18 cellular contexts compared by ENCODE assay signal in the genomic region with DNA sequence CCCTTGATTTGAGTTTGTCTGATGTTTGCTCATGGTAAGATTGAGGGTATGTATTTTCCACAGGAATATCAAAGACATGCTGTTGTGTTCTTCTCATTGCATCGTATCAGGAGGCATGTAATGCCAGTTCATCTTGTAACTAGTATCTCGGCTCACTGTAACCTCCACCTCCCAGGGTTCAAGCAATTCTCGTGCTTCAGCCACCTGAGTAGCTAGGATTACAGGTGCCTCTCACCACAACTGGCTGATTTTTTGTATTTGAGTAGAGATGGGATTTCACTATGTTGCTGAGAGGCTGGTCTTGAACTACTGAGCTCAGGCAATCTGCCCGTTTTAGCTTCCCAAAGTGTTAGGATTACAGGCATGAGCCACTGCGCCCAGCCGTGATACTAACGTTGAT.
A peak's percentile ranks its signal among the peaks of the same experiment; 100 is the strongest.
DNase-seq lines count a peak whose midpoint lies in the region; ATAC-seq and TF ChIP-seq lines count a peak whose summit lies in the region.
"Had no signal": no experiment of that assay in that cellular context is flagged by ENCODE, and none has a peak within 500 bp of the region (broad histone marks: within the 10 kb centered on the region; RNA-seq: fewer than 3 reads in every experiment).

No MANE protein-coding gene starts in this region.

- peaks cover 11% of the 10 kb centered on the region for H3K36me3 ChIP-seq in CD8-positive, alpha-beta memory T cell (ENCODE audit: insufficient read depth, low read length)

- POLR2A ChIA-PET in activated CD8-positive, alpha-beta T cell treated with anti-CD3 and anti-CD28 coated beads for 36 hours (lab: Charles Lee): interaction anchor here (0.9 kb wide), 1 partner anchor 167 kb away, joined by 4 read pairs; no protein-coding TSS in a partner anchor
- POLR2A ChIA-PET in activated CD8-positive, alpha-beta T cell treated with anti-CD3 and anti-CD28 coated beads, Interleukin-2, amount 10 ng/mL, durations not matched to agents 7 days and 5 days (lab: Charles Lee): interaction anchor here (0.5 kb wide), 1 partner anchor 14 kb away, joined by 3 read pairs; no protein-coding TSS in a partner anchor
- POLR2A ChIA-PET in CD8-positive, alpha-beta memory T cell (lab: Charles Lee): no interaction called here

- no peak for DNase-seq in activated CD8-positive, alpha-beta T cell treated with anti-CD3 and anti-CD28 coated beads for 36 hours
- DNase-seq in activated CD8-positive, alpha-beta T cell treated with anti-CD3 and anti-CD28 coated beads, Interleukin-2, amount 10 ng/mL, durations not matched to agents 7 days and 5 days: no peak
- no peak for DNase-seq in CD8-positive, alpha-beta memory T cell
- no peak for DNase-seq in activated T-helper 1 cell treated with anti-CD3 and anti-CD28 coated beads, Interleukin-12 subunit alpha, Interleukin-12 subunit beta, Interleukin-2, Interleukin-4 antibody, amounts not matched to agents 30 ng/mL and 10 ng/mL and 1 ng/mL, durations not matched to agents 14 hours and 24 hours and 36 hours (ENCODE audit: low spot score)
- no peak for DNase-seq in stimulated activated naive B cell treated with anti-CD40 and anti-IgM and Interleukin-4, amounts not matched to agents 10 μg/mL and 1 μg/mL and 100 μg/mL, for 72 hours
- no peak for DNase-seq in SHP77 treated with DMSO at 0.1 percent for 48 hours (lab: John Stamatoyannopoulos, UW)
- DNase-seq: BE2C; C1 segment of cervical spinal cord; Calu3; CD4-positive, alpha-beta T cell; DMS79 treated with DMSO at 0.1 percent for 48 hours; GF-D8; GOT3; H7; HFFc6 had no signal

- peaks cover 86% of the 10 kb centered on the region for H3K36me3 Mint-ChIP-seq in activated CD8-positive, alpha-beta T cell treated with anti-CD3 and anti-CD28 coated beads for 36 hours (ENCODE audit: low read depth)
- H3K36me3 Mint-ChIP-seq in activated CD8-positive, alpha-beta T cell treated with anti-CD3 and anti-CD28 coated beads, Interleukin-2, amount 10 ng/mL, durations not matched to agents 7 days and 5 days (ENCODE audit: low read depth): peaks cover 90% of the 10 kb centered on the region
- peaks cover 17 to 75% (median 38%) of the 10 kb centered on the region in 3 donors for H3K36me3 Mint-ChIP-seq in CD8-positive, alpha-beta memory T cell
- peaks cover 77% of the 10 kb centered on the region for H3K36me3 Mint-ChIP-seq in activated T-helper 1 cell treated with anti-CD3 and anti-CD28 coated beads, Interleukin-12 subunit alpha, Interleukin-12 subunit beta, Interleukin-2, Interleukin-4 antibody, amounts not matched to agents 30 ng/mL and 10 ng/mL and 1 ng/mL, durations not matched to agents 14 hours and 24 hours and 36 hours (ENCODE audit: low read depth)
- peaks cover 87 to 91% of the 10 kb centered on the region in 2 donors for H3K36me3 Mint-ChIP-seq in stimulated activated naive B cell treated with anti-CD40 and anti-IgM and Interleukin-4, amounts not matched to agents 10 μg/mL and 1 μg/mL and 100 μg/mL, for 72 hours

- peaks cover 21% of the 10 kb centered on the region for H3K4me1 Mint-ChIP-seq in activated CD8-positive, alpha-beta T cell treated with anti-CD3 and anti-CD28 coated beads for 36 hours (ENCODE audit: low read depth)
- H3K4me1 Mint-ChIP-seq in activated CD8-positive, alpha-beta T cell treated with anti-CD3 and anti-CD28 coated beads, Interleukin-2, amount 10 ng/mL, durations not matched to agents 7 days and 5 days (ENCODE audit: low read depth): peaks cover 31% of the 10 kb centered on the region
- H3K4me1 Mint-ChIP-seq in CD8-positive, alpha-beta memory T cell: peaks cover 5 to 14% (median 14%) of the 10 kb centered on the region in 3 donors
- H3K4me1 Mint-ChIP-seq in activated T-helper 1 cell treated with anti-CD3 and anti-CD28 coated beads, Interleukin-12 subunit alpha, Interleukin-12 subunit beta, Interleukin-2, Interleukin-4 antibody, amounts not matched to agents 30 ng/mL and 10 ng/mL and 1 ng/mL, durations not matched to agents 14 hours and 24 hours and 36 hours (ENCODE audit: low read depth): peaks cover 67% of the 10 kb centered on the region
- H3K4me1 Mint-ChIP-seq in stimulated activated naive B cell treated with anti-CD40 and anti-IgM and Interleukin-4, amounts not matched to agents 10 μg/mL and 1 μg/mL and 100 μg/mL, for 72 hours: peaks cover 16 to 32% of the 10 kb centered on the region in 2 donors

- no peak overlapping the region for H3K4me3 Mint-ChIP-seq in activated CD8-positive, alpha-beta T cell treated with anti-CD3 and anti-CD28 coated beads for 36 hours
- H3K4me3 Mint-ChIP-seq in activated CD8-positive, alpha-beta T cell treated with anti-CD3 and anti-CD28 coated beads, Interleukin-2, amount 10 ng/mL, durations not matched to agents 7 days and 5 days: no peak overlapping the region
- H3K4me3 Mint-ChIP-seq in CD8-positive, alpha-beta memory T cell: no peak overlapping the region
- peak overlapping the region; percentile 50 for H3K4me3 Mint-ChIP-seq in activated T-helper 1 cell treated with anti-CD3 and anti-CD28 coated beads, Interleukin-12 subunit alpha, Interleukin-12 subunit beta, Interleukin-2, Interleukin-4 antibody, amounts not matched to agents 30 ng/mL and 10 ng/mL and 1 ng/mL, durations not matched to agents 14 hours and 24 hours and 36 hours
- no peak overlapping the region for H3K4me3 Mint-ChIP-seq in stimulated activated naive B cell treated with anti-CD40 and anti-IgM and Interleukin-4, amounts not matched to agents 10 μg/mL and 1 μg/mL and 100 μg/mL, for 72 hours
- H3K4me3 Mint-ChIP-seq: CD4-positive, alpha-beta T cell; HFFc6 had no signal

- no peaks in the 10 kb centered on the region for H3K27me3 Mint-ChIP-seq in activated CD8-positive, alpha-beta T cell treated with anti-CD3 and anti-CD28 coated beads for 36 hours
- no peaks in the 10 kb centered on the region for H3K27me3 Mint-ChIP-seq in activated CD8-positive, alpha-beta T cell treated with anti-CD3 and anti-CD28 coated beads, Interleukin-2, amount 10 ng/mL, durations not matched to agents 7 days and 5 days (ENCODE audit: low read depth)
- no peaks in the 10 kb centered on the region for H3K27me3 Mint-ChIP-seq in CD8-positive, alpha-beta memory T cell
- H3K27me3 Mint-ChIP-seq in activated T-helper 1 cell treated with anti-CD3 and anti-CD28 coated beads, Interleukin-12 subunit alpha, Interleukin-12 subunit beta, Interleukin-2, Interleukin-4 antibody, amounts not matched to agents 30 ng/mL and 10 ng/mL and 1 ng/mL, durations not matched to agents 14 hours and 24 hours and 36 hours (ENCODE audit: insufficient read depth): no peaks in the 10 kb centered on the region
- H3K27me3 Mint-ChIP-seq in stimulated activated naive B cell treated with anti-CD40 and anti-IgM and Interleukin-4, amounts not matched to agents 10 μg/mL and 1 μg/mL and 100 μg/mL, for 72 hours: no peaks in the 10 kb centered on the region
- H3K27me3 Mint-ChIP-seq: CD4-positive, alpha-beta T cell had no signal

- CTCF ChIA-PET in activated CD8-positive, alpha-beta T cell treated with anti-CD3 and anti-CD28 coated beads for 36 hours (lab: Charles Lee): interaction anchor here (2.4 kb wide), 1 partner anchor 105 kb away, joined by 9 read pairs; no protein-coding TSS in a partner anchor
- CTCF ChIA-PET in activated CD8-positive, alpha-beta T cell treated with anti-CD3 and anti-CD28 coated beads, Interleukin-2, amount 10 ng/mL, durations not matched to agents 7 days and 5 days (lab: Charles Lee): interaction anchor here (1.0 to 1.5 kb wide), 4 partner anchors 9 to 164 kb away, joined by 3 to 6 read pairs (median 3); no protein-coding TSS in a partner anchor
- CTCF ChIA-PET in CD8-positive, alpha-beta memory T cell (lab: Charles Lee): interaction anchor here (0.7 to 1.2 kb wide), 2 partner anchors 55 to 211 kb away, joined by 3 read pairs; no protein-coding TSS in a partner anchor

- H3K9me3 ChIP-seq in CD8-positive, alpha-beta memory T cell (ENCODE audit: low read length): no peaks in the 10 kb centered on the region
- H3K9me3 ChIP-seq: BE2C had no signal

- peaks cover 4% of the 10 kb centered on the region for H3K4me1 ChIP-seq in CD8-positive, alpha-beta memory T cell (ENCODE audit: insufficient read depth, low read length)
- H3K4me1 ChIP-seq: BE2C had no signal

- peak overlapping the region; percentile 28 for H3K27ac Mint-ChIP-seq in activated CD8-positive, alpha-beta T cell treated with anti-CD3 and anti-CD28 coated beads for 36 hours
- H3K27ac Mint-ChIP-seq in activated CD8-positive, alpha-beta T cell treated with anti-CD3 and anti-CD28 coated beads, Interleukin-2, amount 10 ng/mL, durations not matched to agents 7 days and 5 days: no peak overlapping the region
- H3K27ac Mint-ChIP-seq in CD8-positive, alpha-beta memory T cell: peak overlapping the region in 5 of 8 donors; percentile 18 to 79 (median 59)
- H3K27ac Mint-ChIP-seq in activated T-helper 1 cell treated with anti-CD3 and anti-CD28 coated beads, Interleukin-12 subunit alpha, Interleukin-12 subunit beta, Interleukin-2, Interleukin-4 antibody, amounts not matched to agents 30 ng/mL and 10 ng/mL and 1 ng/mL, durations not matched to agents 14 hours and 24 hours and 36 hours: no peak overlapping the region
- peak overlapping the region; percentile 56 for H3K27ac Mint-ChIP-seq in stimulated activated naive B cell treated with anti-CD40 and anti-IgM and Interleukin-4, amounts not matched to agents 10 μg/mL and 1 μg/mL and 100 μg/mL, for 72 hours
- H3K27ac Mint-ChIP-seq: CD4-positive, alpha-beta T cell; HFFc6 had no signal

- no peak for ATAC-seq in activated CD8-positive, alpha-beta T cell treated with anti-CD3 and anti-CD28 coated beads for 36 hours
- no peak for ATAC-seq in activated CD8-positive, alpha-beta T cell treated with anti-CD3 and anti-CD28 coated beads, Interleukin-2, amount 10 ng/mL, durations not matched to agents 7 days and 5 days
- no peak for ATAC-seq in stimulated activated naive B cell treated with anti-CD40 and anti-IgM and Interleukin-4, amounts not matched to agents 10 μg/mL and 1 μg/mL and 100 μg/mL, for 72 hours (replicated peaks)
- ATAC-seq in GM18873 (IDR thresholded peaks at IDR 0.05; ENCODE audit: low FRiP score, unreplicated experiment): no peak
- ATAC-seq: HCT116 had no signal

- intact Hi-C loops in activated CD8-positive, alpha-beta T cell treated with anti-CD3 and anti-CD28 coated beads for 36 hours (cut with micrococcal nuclease): no loop called here
- intact Hi-C loops in activated T-helper 1 cell treated with anti-CD3 and anti-CD28 coated beads, Interleukin-12 subunit alpha, Interleukin-12 subunit beta, Interleukin-2, Interleukin-4 antibody, amounts not matched to agents 30 ng/mL and 10 ng/mL and 1 ng/mL, durations not matched to agents 14 hours and 24 hours and 36 hours (cut with micrococcal nuclease): no loop called here

- no peak overlapping the region for H3K4me3 ChIP-seq in CD8-positive, alpha-beta memory T cell (ENCODE audit: low read length)

- no peak for TF ChIP-seq CTCF in activated CD8-positive, alpha-beta T cell treated with anti-CD3 and anti-CD28 coated beads for 36 hours (IDR thresholded peaks at IDR 0.05)

- H3K27me3 ChIP-seq in CD8-positive, alpha-beta memory T cell (ENCODE audit: insufficient read depth, low read length, poor library complexity, severe bottlenecking): no peaks in the 10 kb centered on the region
- H3K27me3 ChIP-seq: BE2C had no signal

- H3K27ac ChIP-seq in CD8-positive, alpha-beta memory T cell (ENCODE audit: low read depth, low read length): peak overlapping the region; percentile 46
- H3K27ac ChIP-seq: HL-60 had no signal

- H3K9me3 Mint-ChIP-seq in activated CD8-positive, alpha-beta T cell treated with anti-CD3 and anti-CD28 coated beads for 36 hours: peaks cover 10% of the 10 kb centered on the region
- peaks cover 23% of the 10 kb centered on the region for H3K9me3 Mint-ChIP-seq in activated CD8-positive, alpha-beta T cell treated with anti-CD3 and anti-CD28 coated beads, Interleukin-2, amount 10 ng/mL, durations not matched to agents 7 days and 5 days (ENCODE audit: insufficient read depth)
- H3K9me3 Mint-ChIP-seq in CD8-positive, alpha-beta memory T cell: peaks cover 0 to 8% (median 0%) of the 10 kb centered on the region in 5 donors
- peaks cover 23% of the 10 kb centered on the region for H3K9me3 Mint-ChIP-seq in activated T-helper 1 cell treated with anti-CD3 and anti-CD28 coated beads, Interleukin-12 subunit alpha, Interleukin-12 subunit beta, Interleukin-2, Interleukin-4 antibody, amounts not matched to agents 30 ng/mL and 10 ng/mL and 1 ng/mL, durations not matched to agents 14 hours and 24 hours and 36 hours
- H3K9me3 Mint-ChIP-seq in stimulated activated naive B cell treated with anti-CD40 and anti-IgM and Interleukin-4, amounts not matched to agents 10 μg/mL and 1 μg/mL and 100 μg/mL, for 72 hours: no peaks in the 10 kb centered on the region

Comparison
In these comparisons a context has a peak if more than half of its experiments do, and no peak if none do; other contexts are left out.
1. H3K27ac Mint-ChIP-seq: peak in activated CD8-positive, alpha-beta T cell treated with anti-CD3 and anti-CD28 coated beads for 36 hours (single experiment), CD8-positive, alpha-beta memory T cell (5 of 8) and stimulated activated naive B cell treated with anti-CD40 and anti-IgM and Interleukin-4, amounts not matched to agents 10 μg/mL and 1 μg/mL and 100 μg/mL, for 72 hours (single experiment); none in activated CD8-positive, alpha-beta T cell treated with anti-CD3 and anti-CD28 coated beads, Interleukin-2, amount 10 ng/mL, durations not matched to agents 7 days and 5 days (single experiment) and activated T-helper 1 cell treated with anti-CD3 and anti-CD28 coated beads, Interleukin-12 subunit alpha, Interleukin-12 subunit beta, Interleukin-2, Interleukin-4 antibody, amounts not matched to agents 30 ng/mL and 10 ng/mL and 1 ng/mL, durations not matched to agents 14 hours and 24 hours and 36 hours (single experiment).